ENCODE assay signal across 9 cellular contexts in the genomic region with DNA sequence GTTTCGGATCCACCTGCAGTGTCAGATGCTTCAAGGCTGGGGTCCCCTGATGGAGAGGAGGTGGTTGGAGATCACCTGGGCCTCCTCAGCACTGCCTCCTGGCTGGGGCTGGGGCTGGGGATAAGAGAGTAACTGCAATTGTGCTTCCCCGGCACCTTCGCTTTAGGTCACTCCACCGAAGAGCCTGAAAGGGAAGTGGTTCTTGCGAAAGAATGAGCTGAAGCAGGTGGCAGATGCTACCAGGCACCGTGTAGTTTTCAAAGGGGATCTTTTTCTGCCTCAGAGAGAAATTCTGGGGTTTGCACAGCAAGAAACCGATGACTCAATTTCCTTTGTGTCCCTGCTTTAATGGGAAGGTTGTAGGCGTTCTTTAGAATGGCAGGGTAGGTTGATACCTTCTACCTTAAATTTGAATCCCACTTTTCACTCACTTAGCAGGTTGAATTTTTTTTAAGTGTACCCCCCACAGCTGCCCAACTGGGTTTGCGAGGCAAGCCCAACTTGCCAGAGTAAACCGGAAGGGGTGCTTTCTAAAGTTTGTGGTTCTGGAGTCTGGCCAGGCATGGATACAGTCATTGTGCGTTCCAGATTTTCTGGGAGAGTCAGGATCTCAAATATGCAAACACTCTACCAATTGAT. TPM values are rescaled to one million over a fixed set of nuclear protein-coding genes. Genes with fewer than 3 reads are reported as not detected.
A peak's percentile ranks its signal among the peaks of the same experiment; 100 is the strongest.
DNase-seq lines count a peak whose midpoint lies in the region; ATAC-seq and TF ChIP-seq lines count a peak whose summit lies in the region.
"Had no signal": no experiment of that assay in that cellular context is flagged by ENCODE, and none has a peak within 500 bp of the region (broad histone marks: within the 10 kb centered on the region; RNA-seq: fewer than 3 reads in every experiment).

No MANE protein-coding gene starts in this region.

- intact Hi-C loops in Panc1 (cut with micrococcal nuclease; ENCODE audit: unreplicated experiment), result loop anchor here (5.0 kb wide), 5 partner anchors 62 to 217 kb away; no protein-coding TSS in a partner anchor

- CTCF ChIA-PET in Panc1 (lab: Charles Lee), result no interaction called here

- ATAC-seq in HG03039 (IDR thresholded peaks at IDR 0.05; ENCODE audit: unreplicated experiment), result peak; percentile 43
- no peak for ATAC-seq in Panc1
- ATAC-seq in activated naive CD8-positive, alpha-beta T cell treated with anti-CD3 and anti-CD28 coated beads, Interleukin-2, amount 50 U/mL, for 24 hours, result peak; percentile 64

- H3K36me3 Mint-ChIP-seq in activated naive CD8-positive, alpha-beta T cell treated with anti-CD3 and anti-CD28 coated beads, Interleukin-2, amount 50 U/mL, for 24 hours (ENCODE audit: low read depth), result peaks cover 75% of the 10 kb centered on the region

- peak overlapping the region; percentile 98 for H3K27ac Mint-ChIP-seq in activated naive CD8-positive, alpha-beta T cell treated with anti-CD3 and anti-CD28 coated beads, Interleukin-2, amount 50 U/mL, for 24 hours

- H3K79me2 ChIP-seq in hepatocyte, result no peaks in the 10 kb centered on the region

- H3K9me2 ChIP-seq in hepatocyte (replicated peaks; ENCODE audit: insufficient read depth), result no peaks in the 10 kb centered on the region

- peak overlapping the region; percentile 93 for H3K4me3 Mint-ChIP-seq in activated naive CD8-positive, alpha-beta T cell treated with anti-CD3 and anti-CD28 coated beads, Interleukin-2, amount 50 U/mL, for 24 hours

- no peaks in the 10 kb centered on the region for H3K9me3 Mint-ChIP-seq in activated naive CD8-positive, alpha-beta T cell treated with anti-CD3 and anti-CD28 coated beads, Interleukin-2, amount 50 U/mL, for 24 hours

- TF ChIP-seq CTCF in Panc1 (IDR thresholded peaks at IDR 0.05), result peak; percentile 5; the same call in 1 of the 2 replicates
- no peak for TF ChIP-seq CTCF in hepatocyte (IDR thresholded peaks at IDR 0.05; ENCODE audit: poor library complexity)

- H3K36me3 ChIP-seq in Panc1 (ENCODE audit: control insufficient read depth, insufficient read depth, low read length) (peaks cover 24% of the 10 kb centered on the region), hepatocyte (replicated peaks; ENCODE audit: insufficient read depth, low read depth) (no peaks in the 10 kb centered on the region)

- in situ Hi-C loops in Panc1 (cut with HindIII; ENCODE audit: low pct_unique_long_range_greater_than_20kb, low sequenced_read_pairs), result no loop called here

- H2AFZ ChIP-seq in hepatocyte, result no peak overlapping the region

- BruUV-seq in Panc1 (replicated peaks; lab: Mats Ljungman, UMichigan), result no TSS peak

- no peaks in the 10 kb centered on the region for H4K20me1 ChIP-seq in hepatocyte (ENCODE audit: insufficient read depth, poor library complexity, severe bottlenecking)

- H3K9me3 ChIP-seq in Panc1 (ENCODE audit: control insufficient read depth, insufficient read depth, low read depth, low read length), result no peaks in the 10 kb centered on the region
- H3K9me3 ChIP-seq in hepatocyte (ENCODE audit: low read depth), result no peaks in the 10 kb centered on the region

- POLR2A ChIA-PET in Panc1 (lab: Charles Lee), result interaction anchor here (0.6 kb wide), 3 partner anchors 19 to 156 kb away, joined by 3 to 12 read pairs (median 3); no protein-coding TSS in a partner anchor

- no peaks in the 10 kb centered on the region for H3K27me3 Mint-ChIP-seq in activated naive CD8-positive, alpha-beta T cell treated with anti-CD3 and anti-CD28 coated beads, Interleukin-2, amount 50 U/mL, for 24 hours

- no peak overlapping the region for H3K4me2 ChIP-seq in hepatocyte

- peaks cover 68% of the 10 kb centered on the region for H3K4me1 ChIP-seq in Panc1 (ENCODE audit: control insufficient read depth, insufficient read depth, low read length)
- no peaks in the 10 kb centered on the region for H3K4me1 ChIP-seq in hepatocyte (ENCODE audit: insufficient read depth)

- peaks cover 79% of the 10 kb centered on the region for H3K4me1 Mint-ChIP-seq in activated naive CD8-positive, alpha-beta T cell treated with anti-CD3 and anti-CD28 coated beads, Interleukin-2, amount 50 U/mL, for 24 hours

- DNase-seq in DMS 273 (lab: John Stamatoyannopoulos, UW; ENCODE audit: unreplicated experiment) (peak; percentile 37), DMS 273 treated with DMSO at 0.1 percent for 48 hours (lab: John Stamatoyannopoulos, UW) (no peak), Panc1 (ENCODE audit: low read depth, low spot score) (no peak), myocyte (ENCODE audit: low read depth) (peak; percentile 81), OCI-M1 (lab: John Stamatoyannopoulos, UW) (no peak), hepatocyte (ENCODE audit: low spot score) (no peak)
- peak; percentile 66 for DNase-seq in activated naive CD8-positive, alpha-beta T cell treated with anti-CD3 and anti-CD28 coated beads, Interleukin-2, amount 50 U/mL, for 24 hours

- H3K27ac ChIP-seq in Panc1 (ENCODE audit: low read length) (peak overlapping the region; percentile 97), hepatocyte (no peak overlapping the region)
- H3K27ac ChIP-seq: 22Rv1 had no signal

- peak overlapping the region; percentile 95 to 98 for H3K4me3 ChIP-seq in Panc1 (ENCODE audit: low read depth in 2 of 2, low read length in 2 of 2)
- no peak overlapping the region for H3K4me3 ChIP-seq in hepatocyte

- H3K27me3 ChIP-seq in Panc1 (ENCODE audit: control insufficient read depth, insufficient read depth, low read length) (no peaks in the 10 kb centered on the region), hepatocyte (peaks cover 12% of the 10 kb centered on the region)

- WGBS in hepatocyte (ENCODE audit: low lambda C conversion rate, missing lambda C conversion rate), result 78% methylated on average over 11 of the region's 11 CpGs

RNA-seq across cellular contexts. Expression of a gene that starts 5.3 kb away (rescaled TPM):
- total RNA-seq in Panc1 (2021; ENCODE audit: unreplicated experiment) (1,819 TPM), myocyte (62.9 and 95.4 TPM in 2 replicates), hepatocyte (17.5 and 23.4 TPM in 2 replicates)
- 1,270 TPM for polyA plus RNA-seq in Panc1 (2012; ENCODE audit: insufficient read length)
- polyA plus RNA-seq in myocyte (2012), result 96.3 TPM
- polyA plus RNA-seq in hepatocyte, result 13.7 and 29.5 TPM in 2 replicates

Comparison
In these comparisons a context has a peak if more than half of its experiments do, and no peak if none do; other contexts are left out.
1. DNase-seq: peak in DMS 273 (single experiment), activated naive CD8-positive, alpha-beta T cell treated with anti-CD3 and anti-CD28 coated beads, Interleukin-2, amount 50 U/mL, for 24 hours (single experiment) and myocyte (single experiment); none in DMS 273 treated with DMSO at 0.1 percent for 48 hours (single experiment), Panc1 (single experiment), OCI-M1 (single experiment) and hepatocyte (single experiment).
2. RNA of a gene that starts 5.3 kb away (total RNA-seq): 1,819 TPM in Panc1 (single experiment); 62.9 to 95.4 TPM in myocyte and 17.5 to 23.4 TPM in hepatocyte; every median in the first group is over 10 times any median in the second.